ENCODE assay signal across 12 cellular contexts in genomic region chr13:44876782-44877324, GRCh38.
DNase-seq lines count a peak whose midpoint lies in the region; ATAC-seq and TF ChIP-seq lines count a peak whose summit lies in the region.
"Had no signal": no experiment of that assay in that cellular context is flagged by ENCODE, and none has a peak within 500 bp of the region (broad histone marks: within the 10 kb centered on the region; RNA-seq: fewer than 3 reads in every experiment).

No MANE protein-coding gene starts in this region.

- H3K27me3 ChIP-seq in BJ (ENCODE audit: control insufficient read depth, insufficient read depth, low read length) (no peaks in the 10 kb centered on the region), prostate gland (replicated peaks; ENCODE audit: insufficient read depth) (no peaks in the 10 kb centered on the region)

- ATAC-seq in WTC11: peak; percentile 97
- ATAC-seq: left colon had no signal

- no peak for TF ChIP-seq POLR2A in prostate gland (IDR thresholded peaks at IDR 0.05)

- H3K4me3 ChIP-seq in BJ (ENCODE audit: low read depth, low read length) (no peak overlapping the region), prostate gland (no peak overlapping the region)

- no peaks in the 10 kb centered on the region for H3K4me1 Mint-ChIP-seq in WTC11

- DNase-seq in BJ (ENCODE audit: low read depth): no peak
- DNase-seq in GM10266 (ENCODE audit: extremely low spot score): no peak
- peak; percentile 90 for DNase-seq in WTC11 (ENCODE audit: low spot score)
- DNase-seq in iPS-NIHi11 (ENCODE audit: low spot score): peak; percentile 77
- DNase-seq in NK-92 treated with Interleukin-12 subunit alpha and Interleukin-12 subunit beta, amount 100 ng/mL, for 24 hours (lab: John Stamatoyannopoulos, UW): no peak
- DNase-seq in SIG-M5 (lab: John Stamatoyannopoulos, UW): no peak
- no peak for DNase-seq in AML-193 (lab: John Stamatoyannopoulos, UW)
- DNase-seq in prostate gland (ENCODE audit: low spot score): no peak
- DNase-seq: effector CD4-positive, alpha-beta T cell; GDM1; left colon had no signal

- POLR2A ChIA-PET in BJ (lab: Charles Lee): no interaction called here
- POLR2A ChIA-PET in WTC11 (lab: Charles Lee): interaction anchor here (1.1 kb wide), 1 partner anchor 440 kb away, joined by 3 read pairs; no protein-coding TSS in a partner anchor

- H3K36me3 Mint-ChIP-seq in WTC11: peaks cover 6% of the 10 kb centered on the region

- no peak overlapping the region for H3K27ac Mint-ChIP-seq in WTC11
- H3K27ac Mint-ChIP-seq: activated T-helper 2 cell treated with anti-CD3 and anti-CD28 coated beads, Interferon-gamma antibody, Interleukin-2, Interleukin-4, amounts not matched to agents 10 μg/mL and 5 μg/mL and 100 μg/mL, durations not matched to agents 14 hours and 24 hours and 36 hours had no signal

- CTCF ChIA-PET in BJ (lab: Yijun Ruan, JAX): interaction anchor here (0.5 to 1.5 kb wide), 4 partner anchors 9 to 165 kb away, joined by 3 to 4 read pairs (median 3); no protein-coding TSS in a partner anchor
- CTCF ChIA-PET in WTC11 (lab: Charles Lee): interaction anchor here (0.5 to 1.6 kb wide), 13 partner anchors 9 to 667 kb away, joined by 3 to 5 read pairs (median 3); no protein-coding TSS in a partner anchor

- WGBS in prostate gland: 87% methylated on average over 22 of the region's 22 CpGs

- intact Hi-C loops in prostate gland (cut with DNase I): loop anchor here (10.0 kb wide), 2 partner anchors 88 to 392 kb away; no protein-coding TSS in a partner anchor

- H3K36me3 ChIP-seq in BJ (ENCODE audit: control insufficient read depth, insufficient read depth, low read length) (no peaks in the 10 kb centered on the region), prostate gland (no peaks in the 10 kb centered on the region)

- TF ChIP-seq CTCF in BJ (IDR thresholded peaks at IDR 0.05; ENCODE audit: insufficient read depth, low read depth, low read length) (peak; percentile 23; the same call in 1 of the 2 replicates), GM10266 (IDR thresholded peaks at IDR 0.05; ENCODE audit: control insufficient read depth, insufficient read depth, low read depth, missing control alignments) (peak; percentile 32), WTC11 (IDR thresholded peaks at IDR 0.05) (peak; percentile 91), prostate gland (IDR thresholded peaks at IDR 0.05) (no peak)

- H3K4me3 Mint-ChIP-seq in WTC11: no peak overlapping the region

- no peaks in the 10 kb centered on the region for H3K4me1 ChIP-seq in prostate gland (replicated peaks)

- H3K9me3 Mint-ChIP-seq in WTC11: peaks cover 7% of the 10 kb centered on the region
- H3K9me3 Mint-ChIP-seq: activated T-helper 2 cell treated with anti-CD3 and anti-CD28 coated beads, Interferon-gamma antibody, Interleukin-2, Interleukin-4, amounts not matched to agents 10 μg/mL and 5 μg/mL and 100 μg/mL, durations not matched to agents 14 hours and 24 hours and 36 hours had no signal

- no peak overlapping the region for H3K27ac ChIP-seq in prostate gland

- no peaks in the 10 kb centered on the region for H3K9me3 ChIP-seq in prostate gland

- H3K27me3 Mint-ChIP-seq in WTC11 (ENCODE audit: low read depth): no peaks in the 10 kb centered on the region; the same call in 1 of the 2 replicates

TF ChIP-seq in WTC11, 78 proteins besides CTCF, POLR2A, EP300 and RAD21:
- TF ChIP-seq FOXP1 (CRISPR knock-in tag; IDR thresholded peaks at IDR 0.05; ENCODE audit: borderline replicate concordance): peak; percentile 14; the same call in 1 of the 2 replicates
- TF ChIP-seq TP53 (CRISPR knock-in tag; IDR thresholded peaks at IDR 0.05): peak; percentile 51; the same call in 1 of the 2 replicates
- peak; percentile 65; the same call in 1 of the 2 replicates for TF ChIP-seq ETV6 (CRISPR knock-in tag; IDR thresholded peaks at IDR 0.05)
- TF ChIP-seq, protein P1, sequence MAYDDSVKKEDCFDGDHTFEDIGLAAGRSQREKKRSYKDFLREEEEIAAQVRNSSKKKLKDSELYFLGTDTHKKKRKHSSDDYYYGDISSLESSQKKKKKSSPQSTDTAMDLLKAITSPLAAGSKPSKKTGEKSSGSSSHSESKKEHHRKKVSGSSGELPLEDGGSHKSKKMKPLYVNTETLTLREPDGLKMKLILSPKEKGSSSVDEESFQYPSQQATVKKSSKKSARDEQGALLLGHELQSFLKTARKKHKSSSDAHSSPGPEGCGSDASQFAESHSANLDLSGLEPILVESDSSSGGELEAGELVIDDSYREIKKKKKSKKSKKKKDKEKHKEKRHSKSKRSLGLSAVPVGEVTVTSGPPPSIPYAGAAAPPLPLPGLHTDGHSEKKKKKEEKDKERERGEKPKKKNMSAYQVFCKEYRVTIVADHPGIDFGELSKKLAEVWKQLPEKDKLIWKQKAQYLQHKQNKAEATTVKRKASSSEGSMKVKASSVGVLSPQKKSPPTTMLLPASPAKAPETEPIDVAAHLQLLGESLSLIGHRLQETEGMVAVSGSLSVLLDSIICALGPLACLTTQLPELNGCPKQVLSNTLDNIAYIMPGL (CRISPR knock-in tag; IDR thresholded peaks at IDR 0.05): 0 out of 2 replicates have a peak, but pooled peaks have one; percentile 29
- TF ChIP-seq ZNF512 (CRISPR knock-in tag; IDR thresholded peaks at IDR 0.05; ENCODE audit: borderline replicate concordance): no peak
- no peak for TF ChIP-seq E2F5 (CRISPR knock-in tag; IDR thresholded peaks at IDR 0.05)

Comparison
In these comparisons a context has a peak if more than half of its experiments do, and no peak if none do; other contexts are left out.
1. DNase-seq: peak in WTC11 (single experiment) and iPS-NIHi11 (single experiment); none in BJ (single experiment), GM10266 (single experiment), NK-92 treated with Interleukin-12 subunit alpha and Interleukin-12 subunit beta, amount 100 ng/mL, for 24 hours (single experiment), SIG-M5 (single experiment), AML-193 (0 of 2) and prostate gland (single experiment).
2. CTCF ChIP-seq: peak in BJ (single experiment), GM10266 (single experiment) and WTC11 (single experiment); none in prostate gland (0 of 4).